Comparison of ENCODE assay signal across 10 cellular contexts in the genomic region with DNA sequence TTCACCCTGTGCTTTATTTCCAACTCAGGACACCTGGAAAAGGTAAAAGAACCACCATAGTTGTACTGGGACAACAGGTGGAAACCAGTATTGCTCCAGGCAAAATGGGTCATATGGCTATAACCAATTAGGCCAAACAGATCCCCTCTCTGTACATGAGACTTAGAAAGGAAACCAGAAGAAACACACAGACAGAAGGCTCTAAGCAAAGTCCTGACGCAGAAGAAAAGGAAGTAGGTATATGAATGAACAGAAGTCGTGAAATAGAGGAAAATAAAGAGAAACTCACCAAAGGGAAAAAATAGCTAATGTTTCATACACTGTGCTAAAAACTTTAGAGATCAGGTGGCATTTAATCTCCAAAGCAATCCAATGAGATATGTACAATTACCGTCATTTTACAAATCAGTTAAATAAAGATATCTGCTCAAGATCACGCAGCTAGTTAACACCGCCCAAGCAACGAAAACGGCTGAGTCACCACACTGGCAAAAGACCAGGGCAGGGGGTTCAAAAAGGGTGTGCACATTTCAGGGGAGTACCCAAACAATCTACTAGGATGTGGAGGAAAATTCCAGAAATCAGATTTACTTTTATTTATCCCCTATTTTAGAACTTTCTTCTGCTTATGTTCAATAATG.
DNase-seq lines count a peak whose midpoint lies in the region; ATAC-seq and TF ChIP-seq lines count a peak whose summit lies in the region.
"Had no signal": no experiment of that assay in that cellular context is flagged by ENCODE, and none has a peak within 500 bp of the region (broad histone marks: within the 10 kb centered on the region; RNA-seq: fewer than 3 reads in every experiment).

No MANE protein-coding gene starts in this region.

- H3K9me3 ChIP-seq in A673 (ENCODE audit: low read depth, low read length, poor library complexity, severe bottlenecking) (peaks cover 9% of the 10 kb centered on the region), T-helper 17 cell (ENCODE audit: control insufficient read depth, low read length, poor library complexity, severe bottlenecking) (no peaks in the 10 kb centered on the region), breast epithelium (peaks cover 0 to 14% of the 10 kb centered on the region in 2 donors)

- no peaks in the 10 kb centered on the region for H3K36me3 Mint-ChIP-seq in T-helper 17 cell (ENCODE audit: low read depth)
- H3K36me3 Mint-ChIP-seq in activated CD4-positive, alpha-beta memory T cell treated with anti-CD3 and anti-CD28 coated beads, Interleukin-2, amount 10 ng/mL, durations not matched to agents 7 days and 5 days (ENCODE audit: low read depth), result peaks cover 13% of the 10 kb centered on the region

- DNase-seq in A673 (ENCODE audit: low spot score) (no peak), T-helper 17 cell (no peak), DMS53 (lab: John Stamatoyannopoulos, UW) (no peak), OCI-M1 (lab: John Stamatoyannopoulos, UW) (no peak), breast epithelium (ENCODE audit: low spot score in 2 of 2) (no peak)
- DNase-seq in activated CD4-positive, alpha-beta memory T cell treated with anti-CD3 and anti-CD28 coated beads, Interleukin-2, amount 10 ng/mL, durations not matched to agents 7 days and 5 days, result no peak
- DNase-seq: CD8-positive, alpha-beta memory T cell; stomach had no signal

- H3K4me1 Mint-ChIP-seq in T-helper 17 cell, result peaks cover 30% of the 10 kb centered on the region
- H3K4me1 Mint-ChIP-seq in activated CD4-positive, alpha-beta memory T cell treated with anti-CD3 and anti-CD28 coated beads, Interleukin-2, amount 10 ng/mL, durations not matched to agents 7 days and 5 days, result peaks cover 43% of the 10 kb centered on the region

- ATAC-seq in GM19324 (IDR thresholded peaks at IDR 0.05; ENCODE audit: low FRiP score, unreplicated experiment) (peak; percentile 33), HG02970 (IDR thresholded peaks at IDR 0.05; ENCODE audit: low FRiP score, unreplicated experiment) (peak; percentile 32), T-helper 17 cell (no peak)

- TF ChIP-seq POLR2A in breast epithelium (IDR thresholded peaks at IDR 0.05), result no peak

- POLR2A ChIA-PET in A673 (lab: Charles Lee; ENCODE audit: low non-redundant PET), result no interaction called here
- POLR2A ChIA-PET in activated CD4-positive, alpha-beta memory T cell treated with anti-CD3 and anti-CD28 coated beads, Interleukin-2, amount 10 ng/mL, durations not matched to agents 7 days and 5 days (lab: Charles Lee), result no interaction called here

- H3K4me1 ChIP-seq in A673 (ENCODE audit: insufficient read depth, low read length, poor library complexity, severe bottlenecking) (peaks cover 41% of the 10 kb centered on the region), breast epithelium (no peaks in the 10 kb centered on the region)

- no peaks in the 10 kb centered on the region for H3K36me3 ChIP-seq in A673 (ENCODE audit: insufficient read depth, low read length, poor library complexity, severe bottlenecking)
- H3K36me3 ChIP-seq in breast epithelium, result no peaks in the 10 kb centered on the region
- H3K36me3 ChIP-seq: stomach had no signal

- H3K27ac ChIP-seq in A673 (ENCODE audit: low read depth, low read length, poor library complexity, severe bottlenecking), result peak overlapping the region; percentile 18
- no peak overlapping the region for H3K27ac ChIP-seq in breast epithelium
- H3K27ac ChIP-seq: stomach had no signal

- no peak overlapping the region for H3K4me3 ChIP-seq in A673 (ENCODE audit: low read depth, low read length, poor library complexity, severe bottlenecking)
- H3K4me3 ChIP-seq in breast epithelium, result no peak overlapping the region
- H3K4me3 ChIP-seq: stomach had no signal

- CTCF ChIA-PET in A673 (lab: Charles Lee), result no interaction called here
- CTCF ChIA-PET in activated CD4-positive, alpha-beta memory T cell treated with anti-CD3 and anti-CD28 coated beads, Interleukin-2, amount 10 ng/mL, durations not matched to agents 7 days and 5 days (lab: Charles Lee), result no interaction called here

- H3K27me3 Mint-ChIP-seq in T-helper 17 cell, result no peaks in the 10 kb centered on the region
- H3K27me3 Mint-ChIP-seq in activated CD4-positive, alpha-beta memory T cell treated with anti-CD3 and anti-CD28 coated beads, Interleukin-2, amount 10 ng/mL, durations not matched to agents 7 days and 5 days, result no peaks in the 10 kb centered on the region
- H3K27me3 Mint-ChIP-seq: CD8-positive, alpha-beta memory T cell had no signal

- H3K9me3 Mint-ChIP-seq in activated CD4-positive, alpha-beta memory T cell treated with anti-CD3 and anti-CD28 coated beads, Interleukin-2, amount 10 ng/mL, durations not matched to agents 7 days and 5 days, result peaks cover 13% of the 10 kb centered on the region

- no peak overlapping the region for H3K27ac Mint-ChIP-seq in T-helper 17 cell
- H3K27ac Mint-ChIP-seq in activated CD4-positive, alpha-beta memory T cell treated with anti-CD3 and anti-CD28 coated beads, Interleukin-2, amount 10 ng/mL, durations not matched to agents 7 days and 5 days, result no peak overlapping the region

- intact Hi-C loops in A673 (cut with micrococcal nuclease; ENCODE audit: unreplicated experiment), result no loop called here
- intact Hi-C loops in breast epithelium (cut with DNase I; ENCODE audit: low total_unique reads), result no loop called here

- H3K27me3 ChIP-seq in A673 (replicated peaks; ENCODE audit: insufficient read depth, low read depth, low read length, poor library complexity) (no peaks in the 10 kb centered on the region), breast epithelium (no peaks in the 10 kb centered on the region)
- H3K27me3 ChIP-seq: stomach had no signal

- peak overlapping the region; percentile 3 for H3K4me3 Mint-ChIP-seq in T-helper 17 cell
- H3K4me3 Mint-ChIP-seq in activated CD4-positive, alpha-beta memory T cell treated with anti-CD3 and anti-CD28 coated beads, Interleukin-2, amount 10 ng/mL, durations not matched to agents 7 days and 5 days, result no peak overlapping the region

- TF ChIP-seq CTCF in A673 (conservative IDR thresholded peaks at IDR 0.05; ENCODE audit: low read depth, low read length) (no peak), breast epithelium (IDR thresholded peaks at IDR 0.05) (no peak)

- BruUV-seq in A673 (replicated peaks; lab: Mats Ljungman, UMichigan), result no TSS peak
